ENCODE assay signal across 31 cellular contexts in the genomic region with DNA sequence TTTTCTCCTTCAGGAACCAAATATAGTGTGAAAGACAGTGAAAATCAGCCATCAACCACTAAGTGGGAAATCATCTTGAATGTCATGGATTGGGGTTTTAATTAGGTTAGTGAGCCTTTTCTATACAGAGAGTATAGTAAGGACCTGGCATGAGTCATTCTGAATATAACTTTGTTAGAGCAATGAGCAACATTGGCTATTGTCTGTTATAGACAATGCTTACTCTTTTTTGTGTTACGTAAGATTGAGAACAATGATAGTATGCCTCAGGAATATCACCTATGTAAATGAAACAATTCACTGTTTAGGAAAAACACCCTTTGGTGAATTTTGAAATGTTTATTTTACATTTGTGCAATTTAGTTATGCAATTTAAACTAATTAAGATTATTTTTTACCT.
"Had no signal": no experiment of that assay in that cellular context is flagged by ENCODE, and none has a peak within 500 bp of the region (broad histone marks: within the 10 kb centered on the region; RNA-seq: fewer than 3 reads in every experiment).

No MANE protein-coding gene starts in this region.

- H3K27ac Mint-ChIP-seq: activated CD4-positive, alpha-beta T cell treated with anti-CD3 and anti-CD28 coated beads, Interleukin-2, amount 10 ng/mL, durations not matched to agents 24 days and 14 days; activated CD8-positive, alpha-beta T cell treated with anti-CD3 and anti-CD28 coated beads for 36 hours; activated naive CD4-positive, alpha-beta T cell treated with anti-CD3 and anti-CD28 coated beads, Interleukin-2, amount 50 U/mL, for 24 hours; activated naive CD8-positive, alpha-beta T cell treated with anti-CD3 and anti-CD28 coated beads, Interleukin-2, amount 10 ng/mL, durations not matched to agents 7 days and 5 days; activated T-cell treated with anti-CD3 and anti-CD28 coated beads, Interleukin-2, amount 50 U/mL, for 24 hours; activated T-helper 2 cell treated with anti-CD3 and anti-CD28 coated beads, Interferon-gamma antibody, Interleukin-2, Interleukin-4, amounts not matched to agents 10 μg/mL and 5 μg/mL and 100 μg/mL, durations not matched to agents 14 hours and 24 hours and 36 hours had no signal

- H3K9me3 ChIP-seq: adrenal gland, body of pancreas, SJSA1 had no signal

- H3K9me3 Mint-ChIP-seq: activated naive CD4-positive, alpha-beta T cell treated with anti-CD3 and anti-CD28 coated beads, Interleukin-2, amount 50 U/mL, for 24 hours had no signal

- H3K36me3 ChIP-seq: adrenal gland, SJSA1, WERI-Rb-1 had no signal

- H3K4me3 Mint-ChIP-seq: activated CD4-positive, alpha-beta T cell treated with anti-CD3 and anti-CD28 coated beads, Interleukin-2, amount 10 ng/mL, durations not matched to agents 24 days and 14 days; activated CD8-positive, alpha-beta T cell treated with anti-CD3 and anti-CD28 coated beads for 36 hours; activated naive CD4-positive, alpha-beta T cell treated with anti-CD3 and anti-CD28 coated beads, Interleukin-2, amount 50 U/mL, for 24 hours; activated naive CD8-positive, alpha-beta T cell treated with anti-CD3 and anti-CD28 coated beads, Interleukin-2, amount 10 ng/mL, durations not matched to agents 7 days and 5 days; activated T-cell treated with anti-CD3 and anti-CD28 coated beads, Interleukin-2, amount 50 U/mL, for 24 hours had no signal

- H3K4me3 ChIP-seq: adrenal gland, body of pancreas, K562, SJSA1 had no signal

- FAIRE-seq: astrocyte, K562 had no signal

- H3K27ac ChIP-seq: adrenal gland, body of pancreas, SJSA1, WERI-Rb-1 had no signal

- H3K27me3 Mint-ChIP-seq: activated CD4-positive, alpha-beta T cell treated with anti-CD3 and anti-CD28 coated beads, Interleukin-2, amount 10 ng/mL, durations not matched to agents 24 days and 14 days; activated CD8-positive, alpha-beta T cell treated with anti-CD3 and anti-CD28 coated beads for 36 hours; activated naive CD4-positive, alpha-beta T cell treated with anti-CD3 and anti-CD28 coated beads, Interleukin-2, amount 50 U/mL, for 24 hours; activated naive CD8-positive, alpha-beta T cell treated with anti-CD3 and anti-CD28 coated beads, Interleukin-2, amount 10 ng/mL, durations not matched to agents 7 days and 5 days; activated T-cell treated with anti-CD3 and anti-CD28 coated beads, Interleukin-2, amount 50 U/mL, for 24 hours had no signal

- H3K4me1 ChIP-seq: adrenal gland, body of pancreas, SJSA1 had no signal

- H3K4me1 Mint-ChIP-seq: activated CD4-positive, alpha-beta T cell treated with anti-CD3 and anti-CD28 coated beads, Interleukin-2, amount 10 ng/mL, durations not matched to agents 24 days and 14 days; activated naive CD4-positive, alpha-beta T cell treated with anti-CD3 and anti-CD28 coated beads, Interleukin-2, amount 50 U/mL, for 24 hours; activated naive CD8-positive, alpha-beta T cell treated with anti-CD3 and anti-CD28 coated beads, Interleukin-2, amount 10 ng/mL, durations not matched to agents 7 days and 5 days had no signal

- DNase-seq: activated CD4-positive, alpha-beta T cell treated with anti-CD3 and anti-CD28 coated beads, Interleukin-2, amount 10 ng/mL, durations not matched to agents 24 days and 14 days; activated CD4-positive, alpha-beta T cell treated with anti-CD3 and anti-CD28 coated beads, Interleukin-2, amount 50 U/mL, for 4 hours; activated CD8-positive, alpha-beta T cell treated with anti-CD3 and anti-CD28 coated beads for 36 hours; activated gamma-delta T cell; activated naive CD4-positive, alpha-beta T cell treated with Interleukin-2 at 50 U/mL for 16 hours; activated naive CD8-positive, alpha-beta T cell treated with anti-CD3 and anti-CD28 coated beads, Interleukin-2, amount 10 ng/mL, durations not matched to agents 7 days and 5 days; activated T-cell treated with anti-CD3 and anti-CD28 coated beads, Interleukin-2, amount 50 U/mL, for 24 hours; adrenal gland; body of pancreas; central memory CD4-positive, alpha-beta T cell; NCI-H1048; NCI-H1105 treated with DMSO at 0.1 percent for 48 hours; NCI-H1436; NCI-H1694; NCI-H1930; NCI-H2081 treated with DMSO at 0.1 percent for 48 hours; NCI-H345; NCI-H524 treated with DMSO at 0.1 percent for 48 hours; SHP77 treated with DMSO at 0.1 percent for 48 hours; SW 1271; T-helper 1 cell; T-helper 2 cell; T-helper 9 cell; WERI-Rb-1 had no signal

- H3K27me3 ChIP-seq: adrenal gland, body of pancreas, SJSA1 had no signal

- H3K36me3 Mint-ChIP-seq: activated naive CD4-positive, alpha-beta T cell treated with anti-CD3 and anti-CD28 coated beads, Interleukin-2, amount 50 U/mL, for 24 hours; activated naive CD8-positive, alpha-beta T cell treated with anti-CD3 and anti-CD28 coated beads, Interleukin-2, amount 10 ng/mL, durations not matched to agents 7 days and 5 days had no signal

- ATAC-seq: activated CD8-positive, alpha-beta T cell treated with anti-CD3 and anti-CD28 coated beads for 36 hours; body of pancreas; K562; Panc1; SK-N-SH treated with all-trans-retinoic acid at 6 μM for 48 hours had no signal
